In the genomic region with DNA sequence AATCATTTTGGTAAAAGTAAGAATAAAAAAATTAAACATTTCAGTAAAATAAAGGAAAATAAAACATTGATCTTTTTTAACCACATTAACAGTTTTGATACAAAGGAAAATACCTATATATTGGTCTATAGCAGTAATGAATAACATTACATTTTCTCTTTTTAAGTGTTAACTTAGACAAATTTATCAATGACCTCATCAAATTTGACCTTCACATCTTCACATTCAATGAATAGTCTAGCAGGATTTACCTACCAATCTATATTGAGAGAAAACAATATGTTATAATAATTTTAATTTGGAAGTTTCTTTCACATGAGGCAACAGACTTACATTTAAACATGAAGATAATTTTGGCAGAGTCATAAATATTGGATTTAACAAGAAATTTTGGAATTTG, we compare ENCODE assay signal across 28 cellular contexts.
"Had no signal": no experiment of that assay in that cellular context is flagged by ENCODE, and none has a peak within 500 bp of the region (broad histone marks: within the 10 kb centered on the region; RNA-seq: fewer than 3 reads in every experiment).

No MANE protein-coding gene starts in this region.

- H3K4me3 ChIP-seq: esophagus muscularis mucosa, gastroesophageal sphincter had no signal

- H3K27me3 ChIP-seq: brain microvascular endothelial cell, esophagus muscularis mucosa, gastroesophageal sphincter had no signal

- FAIRE-seq: astrocyte, bronchial epithelial cell had no signal

- H3K9me3 ChIP-seq: esophagus muscularis mucosa, gastroesophageal sphincter had no signal

- H3K36me3 ChIP-seq: brain microvascular endothelial cell, esophagus muscularis mucosa, gastroesophageal sphincter had no signal

- ATAC-seq: activated T-cell treated with anti-CD3 and anti-CD28 coated beads, Interleukin-2, amount 50 U/mL, for 72 hours; effector memory CD8-positive, alpha-beta T cell; foreskin keratinocyte; gastroesophageal sphincter; WTC11 had no signal

- H3K27ac ChIP-seq: brain microvascular endothelial cell, esophagus muscularis mucosa, foreskin keratinocyte, gastroesophageal sphincter, VCaP had no signal

- H3K4me1 ChIP-seq: esophagus muscularis mucosa, foreskin keratinocyte, gastroesophageal sphincter had no signal

- DNase-seq: activated CD4-positive, alpha-beta memory T cell treated with anti-CD3 and anti-CD28 coated beads, Interleukin-2, amount 10 ng/mL, durations not matched to agents 7 days and 5 days; activated CD4-positive, alpha-beta T cell treated with anti-CD3 and anti-CD28 coated beads for 1 hour; activated CD4-positive, alpha-beta T cell treated with anti-CD3 and anti-CD28 coated beads for 4 hours; activated CD4-positive, alpha-beta T cell treated with anti-CD3 and anti-CD28 coated beads, Interleukin-2, amount 10 ng/mL, durations not matched to agents 7 days and 5 days; activated CD4-positive, alpha-beta T cell treated with anti-CD3 and anti-CD28 coated beads, Interleukin-2, amount 50 U/mL, for 4 hours; activated CD8-positive, alpha-beta memory T cell treated with anti-CD3 and anti-CD28 coated beads, Interleukin-2, amount 50 U/mL, for 48 hours; activated gamma-delta T cell; activated naive CD4-positive, alpha-beta T cell; activated naive CD4-positive, alpha-beta T cell treated with anti-CD3 and anti-CD28 coated beads, Interleukin-2, amount 50 U/mL, for 16 hours; activated T-cell treated with anti-CD3 and anti-CD28 coated beads for 4 hours; activated T-cell treated with anti-CD3 and anti-CD28 coated beads, Interleukin-2, amount 50 U/mL, for 24 hours; activated T-cell treated with anti-CD3 and anti-CD28 coated beads, Interleukin-2, amount 50 U/mL, for 72 hours; amniotic stem cell; anterior cingulate cortex; brain microvascular endothelial cell; cortex of kidney; dermis blood vessel endothelial cell; effector CD4-positive, alpha-beta T cell; effector memory CD8-positive, alpha-beta T cell; erythroblast; foreskin keratinocyte; T-helper 2 cell had no signal
